In genomic region chr7:37110641-37111421, GRCh38 we compare ENCODE assay signal across 15 cellular contexts.
"Had no signal": no experiment of that assay in that cellular context is flagged by ENCODE, and none has a peak within 500 bp of the region (broad histone marks: within the 10 kb centered on the region; RNA-seq: fewer than 3 reads in every experiment).

No MANE protein-coding gene starts in this region.

- H3K27me3 ChIP-seq: body of pancreas, upper lobe of right lung had no signal

- H3K27ac Mint-ChIP-seq: activated CD8-positive, alpha-beta T cell treated with anti-CD3 and anti-CD28 coated beads for 36 hours; stimulated activated naive CD8-positive, alpha-beta T cell treated with anti-CD3 and anti-CD28 coated beads, Interleukin-15, Interleukin-2, amounts not matched to agents 100 ng/mL and 50 ng/mL, for 24 hours had no signal

- H3K36me3 ChIP-seq: upper lobe of right lung had no signal

- ATAC-seq: activated CD8-positive, alpha-beta T cell treated with anti-CD3 and anti-CD28 coated beads for 36 hours; naive thymus-derived CD4-positive, alpha-beta T cell; right cardiac atrium had no signal

- H3K9me3 Mint-ChIP-seq: activated CD8-positive, alpha-beta T cell treated with anti-CD3 and anti-CD28 coated beads for 36 hours had no signal

- H3K27me3 Mint-ChIP-seq: activated CD8-positive, alpha-beta T cell treated with anti-CD3 and anti-CD28 coated beads for 36 hours; naive thymus-derived CD4-positive, alpha-beta T cell; stimulated activated naive CD8-positive, alpha-beta T cell treated with anti-CD3 and anti-CD28 coated beads, Interleukin-15, Interleukin-2, amounts not matched to agents 100 ng/mL and 50 ng/mL, for 24 hours had no signal

- H3K4me1 ChIP-seq: body of pancreas had no signal

- DNase-seq: activated CD4-positive, CD25-positive, alpha-beta regulatory T cell treated with anti-CD3 and anti-CD28 coated beads, Interleukin-2, amount 50 U/mL, for 72 hours; activated CD8-positive, alpha-beta T cell treated with anti-CD3 and anti-CD28 coated beads for 36 hours; activated naive CD4-positive, alpha-beta T cell treated with anti-CD3 and anti-CD28 coated beads, Interleukin-2, amount 50 U/mL, for 16 hours; amniotic stem cell; central memory CD4-positive, alpha-beta T cell; effector CD4-positive, alpha-beta T cell; naive thymus-derived CD4-positive, alpha-beta T cell; posterior cingulate gyrus; right cardiac atrium; upper lobe of right lung had no signal

- H3K27ac ChIP-seq: body of pancreas, coronary artery, epithelial cell of prostate, upper lobe of right lung had no signal

- H3K4me3 Mint-ChIP-seq: activated CD8-positive, alpha-beta T cell treated with anti-CD3 and anti-CD28 coated beads for 36 hours; naive thymus-derived CD4-positive, alpha-beta T cell; stimulated activated naive CD8-positive, alpha-beta T cell treated with anti-CD3 and anti-CD28 coated beads, Interleukin-15, Interleukin-2, amounts not matched to agents 100 ng/mL and 50 ng/mL, for 24 hours had no signal

- H3K9me3 ChIP-seq: body of pancreas, upper lobe of right lung had no signal

- H3K4me3 ChIP-seq: body of pancreas, coronary artery, lung, upper lobe of right lung had no signal
